ENCODE assay signal across 1 cellular context in genomic region chr14:101500681-101501080, GRCh38.
TF ChIP-seq lines count a peak whose summit lies in the region.

No MANE protein-coding gene starts in this region.

TF ChIP-seq in HepG2, 621 proteins besides CTCF, POLR2A, EP300 and RAD21:
- TF ChIP-seq ZNF574 (CRISPR knock-in tag; IDR thresholded peaks at IDR 0.05), result no peak
- no peak for TF ChIP-seq DDIT3 (CRISPR knock-in tag; IDR thresholded peaks at IDR 0.05)
- no peak for TF ChIP-seq ZNF501 (CRISPR knock-in tag; IDR thresholded peaks at IDR 0.05)
- TF ChIP-seq ZFP82 (CRISPR knock-in tag; IDR thresholded peaks at IDR 0.05; ENCODE audit: borderline replicate concordance), result no peak
- no peak for TF ChIP-seq ZNF569 (CRISPR knock-in tag; IDR thresholded peaks at IDR 0.05; ENCODE audit: borderline replicate concordance)
- no peak for TF ChIP-seq MEIS1 (CRISPR knock-in tag; IDR thresholded peaks at IDR 0.05; ENCODE audit: borderline replicate concordance)
- TF ChIP-seq HMG20B (CRISPR knock-in tag; conservative IDR thresholded peaks at IDR 0.05), result no peak
- no peak for TF ChIP-seq ZNF672 (CRISPR knock-in tag; IDR thresholded peaks at IDR 0.05)
- no peak for TF ChIP-seq ZIK1 (CRISPR knock-in tag; IDR thresholded peaks at IDR 0.05; ENCODE audit: borderline replicate concordance, low read depth)
- no peak for TF ChIP-seq TEF (CRISPR knock-in tag; IDR thresholded peaks at IDR 0.05)
